In the genomic region with DNA sequence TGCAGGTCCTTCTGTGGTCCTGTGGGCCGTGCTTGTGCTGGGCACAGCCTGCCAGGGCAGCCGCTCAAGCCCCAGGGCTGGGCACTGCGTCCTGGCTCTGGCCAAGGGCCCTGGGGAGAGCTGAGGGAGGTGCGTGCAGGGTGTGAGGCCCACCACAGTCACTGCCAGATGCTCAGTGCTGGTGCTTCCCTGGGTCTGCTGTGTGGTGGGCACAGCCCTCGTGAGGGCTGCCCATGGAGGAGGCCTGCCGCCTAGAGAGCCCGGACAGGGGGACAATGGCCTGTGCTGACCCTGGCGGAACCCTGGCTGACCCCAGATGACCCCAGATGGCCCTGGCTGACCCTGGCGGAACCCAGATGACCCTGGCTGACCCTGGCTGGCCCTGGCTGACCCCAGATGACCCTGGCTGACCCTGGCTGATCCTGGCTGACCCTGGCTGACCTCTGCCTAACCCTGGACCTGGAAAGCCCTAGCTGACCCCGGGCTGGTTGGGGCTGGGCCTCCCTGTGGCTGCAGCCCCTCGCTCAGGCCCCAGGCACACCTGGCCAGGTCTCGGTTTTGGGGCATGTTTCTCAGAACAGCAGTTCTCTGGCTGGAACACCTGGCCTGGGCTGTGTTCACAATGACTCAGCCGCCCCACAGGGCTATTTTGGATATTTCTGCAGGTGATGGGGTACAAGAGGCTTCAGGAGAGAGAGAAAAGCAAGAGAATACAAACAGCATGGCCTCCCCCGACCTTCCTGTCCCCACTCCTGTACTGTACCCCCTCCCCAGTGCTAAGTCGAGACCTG, we compare ENCODE assay signal across 1 cellular context.
TF ChIP-seq lines count a peak whose summit lies in the region.

No MANE protein-coding gene starts in this region.

TF ChIP-seq in GM12878, 131 proteins besides CTCF, POLR2A, EP300 and RAD21 (continues in another document):
- TF ChIP-seq NFIC (IDR thresholded peaks at IDR 0.05; ENCODE audit: low read depth, low read length) (peak; percentile 94), HSF1 (IDR thresholded peaks at IDR 0.05; ENCODE audit: low read depth, low read length) (no peak), SIX5 (IDR thresholded peaks at IDR 0.05; ENCODE audit: low read depth, low read length, severe bottlenecking) (no peak), ESRRA (IDR thresholded peaks at IDR 0.05; ENCODE audit: low read length) (no peak), STAT3 (IDR thresholded peaks at IDR 0.05; ENCODE audit: low read depth, low read length) (no peak), SRF (IDR thresholded peaks at IDR 0.05; ENCODE audit: low read depth in 2 of 2, low read length in 2 of 2) (no peak), BCL11A (IDR thresholded peaks at IDR 0.05; ENCODE audit: low read depth, low read length) (peak; percentile 81), CBFB (IDR thresholded peaks at IDR 0.05; ENCODE audit: low read depth) (peak; percentile 51; the same call in 1 of the 2 replicates), ZNF622 (IDR thresholded peaks at IDR 0.05) (no peak), IKZF1 (conservative IDR thresholded peaks at IDR 0.05) (peak; percentile 62), GATAD2B (conservative IDR thresholded peaks at IDR 0.05; ENCODE audit: low read depth) (peak; percentile 96), ZNF687 (IDR thresholded peaks at IDR 0.05) (peak; percentile 73), TCF12 (IDR thresholded peaks at IDR 0.05; ENCODE audit: low read depth, low read length) (peak; percentile 99), NR2C2 (IDR thresholded peaks at IDR 0.05; ENCODE audit: borderline replicate concordance, control insufficient read depth, insufficient read length, low read depth) (no peak), ZNF24 (IDR thresholded peaks at IDR 0.05) (no peak), SPI1 (IDR thresholded peaks at IDR 0.05; ENCODE audit: borderline replicate concordance, insufficient read depth, low read depth, low read length) (no peak), JUNB (IDR thresholded peaks at IDR 0.05) (peak; percentile 84), E2F8 (IDR thresholded peaks at IDR 0.05; ENCODE audit: low read depth, partially characterized antibody) (no peak), MEF2A (IDR thresholded peaks at IDR 0.05; ENCODE audit: insufficient read depth, low read depth, low read length) (peak; percentile 92), USF2 (IDR thresholded peaks at IDR 0.05; ENCODE audit: borderline replicate concordance, low read depth, low read length) (no peak), TCF3 (IDR thresholded peaks at IDR 0.05; ENCODE audit: borderline replicate concordance, insufficient read depth, low read depth, low read length) (peak; percentile 100), TBL1XR1 (IDR thresholded peaks at IDR 0.05; ENCODE audit: low read depth, low read length) (peak; percentile 52; the same call in 1 of the 2 replicates), NBN (IDR thresholded peaks at IDR 0.05) (no peak), SP1 (IDR thresholded peaks at IDR 0.05; ENCODE audit: low read depth, low read length) (peak; percentile 65), EED (IDR thresholded peaks at IDR 0.05; ENCODE audit: low read depth) (peak; percentile 57; the same call in 1 of the 2 replicates), SUPT20H (IDR thresholded peaks at IDR 0.05; ENCODE audit: borderline replicate concordance, control insufficient read depth, low read depth, low read length) (no peak), ZNF274 (IDR thresholded peaks at IDR 0.05; ENCODE audit: insufficient read depth, insufficient read length) (no peak), SUZ12 (IDR thresholded peaks at IDR 0.05; ENCODE audit: unreplicated experiment) (no peak), HDAC6 (IDR thresholded peaks at IDR 0.05; ENCODE audit: unreplicated experiment) (no peak), SREBF1 (IDR thresholded peaks at IDR 0.05; ENCODE audit: low read length) (no peak), CHD2 (IDR thresholded peaks at IDR 0.05; ENCODE audit: borderline replicate concordance, low read depth, low read length) (peak; percentile 50; the same call in 1 of the 2 replicates), ASH2L (IDR thresholded peaks at IDR 0.05; ENCODE audit: borderline replicate concordance, low read depth) (no peak), NR2F1 (conservative IDR thresholded peaks at IDR 0.05) (peak; percentile 99), NFYA (IDR thresholded peaks at IDR 0.05; ENCODE audit: borderline replicate concordance, low read depth, low read length) (no peak), PML (IDR thresholded peaks at IDR 0.05; ENCODE audit: low read length) (no peak), BACH1 (IDR thresholded peaks at IDR 0.05; ENCODE audit: borderline replicate concordance) (peak; percentile 52; the same call in 1 of the 2 replicates), DPF2 (IDR thresholded peaks at IDR 0.05) (peak; percentile 77), SIN3A (IDR thresholded peaks at IDR 0.05; ENCODE audit: low read depth, low read length) (no peak), YY1 (IDR thresholded peaks at IDR 0.05; ENCODE audit: low read depth, low read length) (peak; percentile 54), RUNX3 (IDR thresholded peaks at IDR 0.05; ENCODE audit: low read length) (peak; percentile 88), MYB (IDR thresholded peaks at IDR 0.05; ENCODE audit: borderline replicate concordance, low read depth, low read length) (no peak), NR2C1 (IDR thresholded peaks at IDR 0.05) (peak; percentile 84), SMAD1 (IDR thresholded peaks at IDR 0.05; ENCODE audit: low read depth, partially characterized antibody) (no peak), SMARCA5 (IDR thresholded peaks at IDR 0.05) (peak; percentile 46; the same call in 1 of the 2 replicates), NFXL1 (IDR thresholded peaks at IDR 0.05; ENCODE audit: borderline replicate concordance) (no peak), ZBED1 (IDR thresholded peaks at IDR 0.05; ENCODE audit: borderline replicate concordance) (peak; percentile 86; the same call in 1 of the 2 replicates), ZNF384 (IDR thresholded peaks at IDR 0.05; ENCODE audit: borderline replicate concordance, low read depth, low read length) (no peak), MTA2 (IDR thresholded peaks at IDR 0.05; ENCODE audit: low read depth) (peak; percentile 53), KLF5 (IDR thresholded peaks at IDR 0.05; ENCODE audit: partially characterized antibody) (peak; percentile 55), CEBPB (IDR thresholded peaks at IDR 0.05; ENCODE audit: borderline replicate concordance in 1 of 2, low read depth in 2 of 2, low read length in 2 of 2) (no peak), HDGF (IDR thresholded peaks at IDR 0.05) (0 out of 2 replicates have a peak, but pooled peaks have one; percentile 60), USF1 (IDR thresholded peaks at IDR 0.05; ENCODE audit: borderline replicate concordance, extremely low read length, insufficient read depth, low read depth, low read length) (no peak), CHD1 (IDR thresholded peaks at IDR 0.05; ENCODE audit: low read depth, low read length) (no peak)
- TF ChIP-seq, protein P1, sequence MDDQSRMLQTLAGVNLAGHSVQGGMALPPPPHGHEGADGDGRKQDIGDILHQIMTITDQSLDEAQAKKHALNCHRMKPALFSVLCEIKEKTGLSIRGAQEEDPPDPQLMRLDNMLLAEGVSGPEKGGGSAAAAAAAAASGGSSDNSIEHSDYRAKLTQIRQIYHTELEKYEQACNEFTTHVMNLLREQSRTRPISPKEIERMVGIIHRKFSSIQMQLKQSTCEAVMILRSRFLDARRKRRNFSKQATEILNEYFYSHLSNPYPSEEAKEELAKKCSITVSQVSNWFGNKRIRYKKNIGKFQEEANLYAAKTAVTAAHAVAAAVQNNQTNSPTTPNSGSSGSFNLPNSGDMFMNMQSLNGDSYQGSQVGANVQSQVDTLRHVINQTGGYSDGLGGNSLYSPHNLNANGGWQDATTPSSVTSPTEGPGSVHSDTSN (IDR thresholded peaks at IDR 0.05; ENCODE audit: insufficient replicate concordance, low read depth, low read length) = no peak
- TF ChIP-seq, protein P2, sequence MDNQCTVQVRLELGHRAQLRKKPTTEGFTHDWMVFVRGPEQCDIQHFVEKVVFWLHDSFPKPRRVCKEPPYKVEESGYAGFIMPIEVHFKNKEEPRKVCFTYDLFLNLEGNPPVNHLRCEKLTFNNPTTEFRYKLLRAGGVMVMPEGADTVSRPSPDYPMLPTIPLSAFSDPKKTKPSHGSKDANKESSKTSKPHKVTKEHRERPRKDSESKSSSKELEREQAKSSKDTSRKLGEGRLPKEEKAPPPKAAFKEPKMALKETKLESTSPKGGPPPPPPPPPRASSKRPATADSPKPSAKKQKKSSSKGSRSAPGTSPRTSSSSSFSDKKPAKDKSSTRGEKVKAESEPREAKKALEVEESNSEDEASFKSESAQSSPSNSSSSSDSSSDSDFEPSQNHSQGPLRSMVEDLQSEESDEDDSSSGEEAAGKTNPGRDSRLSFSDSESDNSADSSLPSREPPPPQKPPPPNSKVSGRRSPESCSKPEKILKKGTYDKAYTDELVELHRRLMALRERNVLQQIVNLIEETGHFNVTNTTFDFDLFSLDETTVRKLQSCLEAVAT (IDR thresholded peaks at IDR 0.05) = peak; percentile 14; the same call in 1 of the 2 replicates
- TF ChIP-seq, protein P3, sequence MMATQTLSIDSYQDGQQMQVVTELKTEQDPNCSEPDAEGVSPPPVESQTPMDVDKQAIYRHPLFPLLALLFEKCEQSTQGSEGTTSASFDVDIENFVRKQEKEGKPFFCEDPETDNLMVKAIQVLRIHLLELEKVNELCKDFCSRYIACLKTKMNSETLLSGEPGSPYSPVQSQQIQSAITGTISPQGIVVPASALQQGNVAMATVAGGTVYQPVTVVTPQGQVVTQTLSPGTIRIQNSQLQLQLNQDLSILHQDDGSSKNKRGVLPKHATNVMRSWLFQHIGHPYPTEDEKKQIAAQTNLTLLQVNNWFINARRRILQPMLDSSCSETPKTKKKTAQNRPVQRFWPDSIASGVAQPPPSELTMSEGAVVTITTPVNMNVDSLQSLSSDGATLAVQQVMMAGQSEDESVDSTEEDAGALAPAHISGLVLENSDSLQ (IDR thresholded peaks at IDR 0.05) = peak; percentile 9; the same call in 1 of the 2 replicates
